In genomic region chr7:134364619-134365037, GRCh38 we compare ENCODE assay signal across 15 cellular contexts. TPM values are rescaled to one million over a fixed set of nuclear protein-coding genes. Genes with fewer than 3 reads are reported as not detected.
DNase-seq lines count a peak whose midpoint lies in the region; ATAC-seq, FAIRE-seq and TF ChIP-seq lines count a peak whose summit lies in the region.
"Had no signal": no experiment of that assay in that cellular context is flagged by ENCODE, and none has a peak within 500 bp of the region (broad histone marks: within the 10 kb centered on the region; RNA-seq: fewer than 3 reads in every experiment).

No MANE protein-coding gene starts in this region.

- ATAC-seq in pancreas (peak; percentile 5 to 39 (median 27)), HG02840 (IDR thresholded peaks at IDR 0.05; ENCODE audit: low FRiP score, unreplicated experiment) (no peak)
- ATAC-seq: GM12878 had no signal

- H3K36me3 ChIP-seq in pancreas (no peaks in the 10 kb centered on the region), vagina (no peaks in the 10 kb centered on the region)

- H3K27ac ChIP-seq in RWPE1 (peak overlapping the region; percentile 53; the same call in 1 of the 2 replicates), pancreas (no peak overlapping the region), vagina (no peak overlapping the region)

- intact Hi-C loops in pancreas (cut with DNase I): no loop called here
- intact Hi-C loops in vagina (cut with DNase I): no loop called here

- H3K9me3 ChIP-seq in pancreas (no peaks in the 10 kb centered on the region), vagina (no peaks in the 10 kb centered on the region)

- POLR2A ChIA-PET in RWPE1 (lab: Yijun Ruan, JAX; ENCODE audit: low non-redundant PET): no interaction called here

- FAIRE-seq in pancreas (lab: Jason Lieb, UNC): no peak
- FAIRE-seq: D721Med, GM12878 had no signal

- CTCF ChIA-PET in RWPE1 (lab: Yijun Ruan, JAX): no interaction called here

- no peak for TF ChIP-seq POLR2A in vagina (IDR thresholded peaks at IDR 0.05)

- no peak for TF ChIP-seq CTCF in RWPE1 (conservative IDR thresholded peaks at IDR 0.05; ENCODE audit: low read depth)
- TF ChIP-seq CTCF in fibroblast of mammary gland (conservative IDR thresholded peaks at IDR 0.05; ENCODE audit: control insufficient read depth, insufficient read depth, low read depth, low read length): no peak
- TF ChIP-seq CTCF in pancreas (IDR thresholded peaks at IDR 0.05): no peak
- TF ChIP-seq CTCF in vagina (IDR thresholded peaks at IDR 0.05): no peak

- DNase-seq in GM04504 (ENCODE audit: low read depth) (peak; percentile 16), RWPE1 (ENCODE audit: low spot score) (peak; percentile 61), fibroblast of mammary gland (ENCODE audit: low read depth) (peak; percentile 81), pancreas (peak in 2 of 6 donors; percentile 31 to 60), NCI-H1436 treated with DMSO at 0.1 percent for 48 hours (lab: John Stamatoyannopoulos, UW) (no peak), vagina (ENCODE audit: extremely low spot score in 2 of 2) (no peak)
- no peak for DNase-seq in activated T-cell treated with anti-CD3 and anti-CD28 coated beads, Interleukin-2, amount 50 U/mL, for 48 hours
- DNase-seq: activated CD8-positive, alpha-beta memory T cell treated with anti-CD3 and anti-CD28 coated beads, Interleukin-2, amount 50 U/mL, for 4 hours; amygdala; GOT3; islet precursor cell; nucleus accumbens had no signal

- H3K4me3 ChIP-seq in fibroblast of mammary gland (ENCODE audit: control insufficient read depth, low read depth, low read length) (no peak overlapping the region), pancreas (no peak overlapping the region), vagina (no peak overlapping the region)
- H3K4me3 ChIP-seq: GM12878 had no signal

- peaks cover 9 to 27% (median 20%) of the 10 kb centered on the region in 3 donors for H3K4me1 ChIP-seq in pancreas
- H3K4me1 ChIP-seq in vagina: peaks cover 8% of the 10 kb centered on the region

- no peaks in the 10 kb centered on the region for H3K27me3 ChIP-seq in pancreas
- H3K27me3 ChIP-seq in vagina: no peaks in the 10 kb centered on the region

RNA-seq across cellular contexts. Expression of gene SLC35B4, which starts 47.9 kb away (rescaled TPM):
- total RNA-seq in pancreas: 1 to 10 TPM; 2.2 to 8.0 (median 3.0) TPM
- 1 to 10 TPM; 3.8 to 4.6 TPM for polyA plus RNA-seq in pancreas
- total RNA-seq in vagina: 13.0 TPM

Comparison
In these comparisons a context has a peak if more than half of its experiments do, and no peak if none do; other contexts are left out.
1. DNase-seq: peak in GM04504 (single experiment), RWPE1 (single experiment) and fibroblast of mammary gland (single experiment); none in activated T-cell treated with anti-CD3 and anti-CD28 coated beads, Interleukin-2, amount 50 U/mL, for 48 hours (0 of 2), NCI-H1436 treated with DMSO at 0.1 percent for 48 hours (single experiment) and vagina (0 of 2).